In the genomic region with DNA sequence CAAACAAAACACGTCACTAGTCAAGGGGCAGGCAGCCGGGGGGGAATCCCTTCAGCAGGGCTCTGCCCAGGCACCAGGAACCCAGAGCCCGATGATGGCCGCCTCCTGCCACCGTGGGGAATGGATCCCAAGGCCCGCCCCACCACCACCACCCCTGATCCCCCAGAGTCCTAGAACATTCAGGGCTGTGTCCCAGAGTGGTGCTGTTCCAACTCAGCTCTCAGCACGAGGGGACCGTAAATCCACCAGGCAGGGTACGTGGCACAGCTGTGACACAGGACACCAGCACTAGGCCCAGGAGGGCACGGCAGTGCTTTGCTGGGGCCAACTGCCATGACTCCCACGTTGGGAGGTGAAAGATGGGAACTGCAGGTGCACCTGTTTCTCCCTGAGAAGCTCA, we compare ENCODE assay signal across 24 cellular contexts. TPM values are rescaled to one million over a fixed set of nuclear protein-coding genes. Genes with fewer than 3 reads are reported as not detected.
"Had no signal": no experiment of that assay in that cellular context is flagged by ENCODE, and none has a peak within 500 bp of the region (broad histone marks: within the 10 kb centered on the region; RNA-seq: fewer than 3 reads in every experiment).

No MANE protein-coding gene starts in this region.

- DNase-seq: activated CD4-positive, alpha-beta memory T cell treated with anti-CD3 and anti-CD28 coated beads, Interleukin-2, amount 10 ng/mL, durations not matched to agents 7 days and 5 days; activated CD4-positive, alpha-beta T cell treated with anti-CD3 and anti-CD28 coated beads, Interleukin-2, amount 10 ng/mL, durations not matched to agents 24 days and 14 days; activated CD4-positive, CD25-positive, alpha-beta regulatory T cell treated with anti-CD3 and anti-CD28 coated beads, Interleukin-2, amount 50 U/mL, for 72 hours; activated CD8-positive, alpha-beta memory T cell treated with anti-CD3 and anti-CD28 coated beads, Interleukin-2, amount 50 U/mL, for 48 hours; activated gamma-delta T cell; activated naive CD4-positive, alpha-beta T cell treated with anti-CD3 and anti-CD28 coated beads, Interleukin-2, amount 10 ng/mL, durations not matched to agents 7 days and 5 days; activated naive CD8-positive, alpha-beta T cell treated with anti-CD3 and anti-CD28 coated beads, Interleukin-2, amount 10 ng/mL, durations not matched to agents 7 days and 5 days; activated T-cell treated with anti-CD3 and anti-CD28 coated beads, Interleukin-2, amount 50 U/mL, for 24 hours; caudate nucleus; cortex of kidney; foreskin keratinocyte; left cardiac atrium; naive B cell; stimulated activated CD4-positive, alpha-beta T cell treated with anti-CD3 and anti-CD28 coated beads, Interleukin-15, amount 100 ng/mL, for 24 hours; stimulated activated CD4-positive, alpha-beta T cell treated with anti-CD3 and anti-CD28 coated beads, Interleukin-2, amount 100 ng/mL, for 24 hours; stimulated activated naive B cell treated with anti-CD40 and anti-IgM and Interleukin-4, amounts not matched to agents 10 μg/mL and 1 μg/mL and 100 μg/mL, for 72 hours; stomach; T-helper 9 cell; WERI-Rb-1 had no signal

- H2AFZ ChIP-seq: neural progenitor cell had no signal

- H3K27ac ChIP-seq: brain microvascular endothelial cell, foreskin keratinocyte, neural progenitor cell, WERI-Rb-1 had no signal

- H3K9me3 ChIP-seq: esophagus muscularis mucosa, stomach, tibial nerve had no signal

- H3K4me2 ChIP-seq: neural progenitor cell had no signal

- H3K4me3 ChIP-seq: esophagus muscularis mucosa, neural progenitor cell, stomach, tibial nerve had no signal

- H3K27me3 ChIP-seq: foreskin keratinocyte, neural progenitor cell, stomach, tibial nerve had no signal

- H3K9ac ChIP-seq: neural progenitor cell had no signal

- H3K36me3 ChIP-seq: brain microvascular endothelial cell, esophagus muscularis mucosa, neural progenitor cell, stomach, tibial nerve, WERI-Rb-1 had no signal

- H3K4me1 ChIP-seq: foreskin keratinocyte had no signal

RNA-seq across cellular contexts. Expression of gene ANO1, which starts 29.6 kb away (rescaled TPM):
- total RNA-seq: activated CD4-positive, alpha-beta memory T cell treated with anti-CD3 and anti-CD28 coated beads, Interleukin-2, amount 10 ng/mL, durations not matched to agents 7 days and 5 days; activated CD4-positive, alpha-beta T cell treated with anti-CD3 and anti-CD28 coated beads, Interleukin-2, amount 10 ng/mL, durations not matched to agents 24 days and 14 days; activated naive CD8-positive, alpha-beta T cell treated with anti-CD3 and anti-CD28 coated beads, Interleukin-2, amount 10 ng/mL, durations not matched to agents 7 days and 5 days; T-helper 1 cell treated with Interleukin-12 subunit alpha and Interleukin-12 subunit beta and Interleukin-4 antibody, amounts not matched to agents 30 ng/mL and 1 ng/mL, for 36 hours had no signal
